In the genomic region with DNA sequence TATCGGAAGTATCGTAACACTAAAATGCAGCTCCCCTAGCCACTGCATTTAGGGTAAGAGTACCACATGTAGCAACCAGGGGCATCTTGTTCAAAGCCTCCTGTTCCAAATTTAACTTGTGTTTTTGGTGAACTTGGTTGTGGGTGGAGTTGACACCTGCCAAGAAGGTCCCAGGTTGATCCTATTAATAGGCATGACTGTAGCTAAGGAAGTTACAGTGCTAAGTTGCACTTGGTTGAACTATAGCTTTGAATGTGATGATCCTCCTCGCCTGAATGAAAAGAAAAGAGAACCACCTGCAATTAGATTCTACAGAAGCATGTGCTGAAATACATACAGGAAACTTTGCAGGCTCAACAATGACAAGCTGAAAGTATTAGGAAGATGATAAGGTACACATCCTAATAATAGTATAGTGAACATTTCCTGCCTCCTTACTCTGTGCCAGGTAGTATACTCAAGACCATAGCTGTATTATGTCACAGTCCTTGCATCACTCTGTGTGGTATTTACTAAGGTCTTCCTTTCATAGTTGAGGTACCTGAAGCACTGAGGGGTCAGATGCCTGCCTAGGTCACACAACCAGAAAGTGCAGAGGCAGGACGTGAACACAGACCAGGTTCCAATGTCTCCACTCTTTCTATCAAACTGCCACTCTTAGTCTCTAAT, we compare ENCODE assay signal across 15 cellular contexts.
A peak's percentile ranks its signal among the peaks of the same experiment; 100 is the strongest.
DNase-seq lines count a peak whose midpoint lies in the region; ATAC-seq and TF ChIP-seq lines count a peak whose summit lies in the region.
"Had no signal": no experiment of that assay in that cellular context is flagged by ENCODE, and none has a peak within 500 bp of the region (broad histone marks: within the 10 kb centered on the region; RNA-seq: fewer than 3 reads in every experiment).

No MANE protein-coding gene starts in this region.

- H3K9me3 Mint-ChIP-seq in naive B cell (peaks cover 0 to 1% (median 0%) of the 10 kb centered on the region in 7 donors), osteocyte (ENCODE audit: unreplicated experiment) (no peaks in the 10 kb centered on the region)
- H3K9me3 Mint-ChIP-seq: activated naive CD8-positive, alpha-beta T cell treated with anti-CD3 and anti-CD28 coated beads, Interleukin-2, amount 10 ng/mL, durations not matched to agents 7 days and 5 days; CD4-positive, alpha-beta memory T cell; nephron had no signal

- no peak for TF ChIP-seq CTCF in osteocyte (IDR thresholded peaks at IDR 0.05)

- ATAC-seq in GM18517 (IDR thresholded peaks at IDR 0.05; ENCODE audit: unreplicated experiment): peak; percentile 45
- peak; percentile 32 for ATAC-seq in GM21619 (IDR thresholded peaks at IDR 0.05; ENCODE audit: unreplicated experiment)
- ATAC-seq in HG03442 (IDR thresholded peaks at IDR 0.05; ENCODE audit: unreplicated experiment): peak; percentile 36
- peak; percentile 75 to 79 for ATAC-seq in naive B cell (ENCODE audit: low read depth in 2 of 2)
- ATAC-seq: left lung, sciatic nerve had no signal

- peaks cover 78 to 98% (median 90%) of the 10 kb centered on the region in 3 donors for H3K4me1 Mint-ChIP-seq in naive B cell
- no peaks in the 10 kb centered on the region for H3K4me1 Mint-ChIP-seq in osteocyte (ENCODE audit: unreplicated experiment)
- H3K4me1 Mint-ChIP-seq: activated naive CD8-positive, alpha-beta T cell treated with anti-CD3 and anti-CD28 coated beads, Interleukin-2, amount 10 ng/mL, durations not matched to agents 7 days and 5 days; nephron had no signal

- peak; percentile 79 for DNase-seq in naive B cell
- no peak for DNase-seq in osteocyte (ENCODE audit: extremely low spot score, unreplicated experiment)
- no peak for DNase-seq in C1 segment of cervical spinal cord (lab: John Stamatoyannopoulos, UW)
- no peak for DNase-seq in retina
- no peak for DNase-seq in OCI-M2 (lab: John Stamatoyannopoulos, UW; ENCODE audit: unreplicated experiment)
- DNase-seq: activated CD4-positive, CD25-positive, alpha-beta regulatory T cell; activated naive CD8-positive, alpha-beta T cell treated with anti-CD3 and anti-CD28 coated beads, Interleukin-2, amount 10 ng/mL, durations not matched to agents 7 days and 5 days; CD4-positive, alpha-beta memory T cell; left lung; OCI-M1 had no signal

- H3K27me3 Mint-ChIP-seq in naive B cell: no peaks in the 10 kb centered on the region
- H3K27me3 Mint-ChIP-seq in osteocyte (ENCODE audit: unreplicated experiment): no peaks in the 10 kb centered on the region

- H3K36me3 Mint-ChIP-seq in naive B cell (peaks cover 0 to under 1% of the 10 kb centered on the region in 2 donors), osteocyte (ENCODE audit: unreplicated experiment) (no peaks in the 10 kb centered on the region)
- H3K36me3 Mint-ChIP-seq: activated naive CD8-positive, alpha-beta T cell treated with anti-CD3 and anti-CD28 coated beads, Interleukin-2, amount 10 ng/mL, durations not matched to agents 7 days and 5 days; CD4-positive, alpha-beta memory T cell had no signal

- H3K4me3 Mint-ChIP-seq in naive B cell (peak overlapping the region; percentile 57 to 91 (median 82)), osteocyte (ENCODE audit: unreplicated experiment) (no peak overlapping the region)
- H3K4me3 Mint-ChIP-seq: activated naive CD8-positive, alpha-beta T cell treated with anti-CD3 and anti-CD28 coated beads, Interleukin-2, amount 10 ng/mL, durations not matched to agents 7 days and 5 days; CD4-positive, alpha-beta memory T cell; nephron had no signal

- H3K27ac Mint-ChIP-seq in naive B cell (peak overlapping the region; percentile 92 to 99 (median 98)), osteocyte (ENCODE audit: unreplicated experiment) (no peak overlapping the region)
- H3K27ac Mint-ChIP-seq: activated naive CD8-positive, alpha-beta T cell treated with anti-CD3 and anti-CD28 coated beads, Interleukin-2, amount 10 ng/mL, durations not matched to agents 7 days and 5 days; CD4-positive, alpha-beta memory T cell; nephron had no signal
